Comparison of ENCODE assay signal across 22 cellular contexts in the genomic region with DNA sequence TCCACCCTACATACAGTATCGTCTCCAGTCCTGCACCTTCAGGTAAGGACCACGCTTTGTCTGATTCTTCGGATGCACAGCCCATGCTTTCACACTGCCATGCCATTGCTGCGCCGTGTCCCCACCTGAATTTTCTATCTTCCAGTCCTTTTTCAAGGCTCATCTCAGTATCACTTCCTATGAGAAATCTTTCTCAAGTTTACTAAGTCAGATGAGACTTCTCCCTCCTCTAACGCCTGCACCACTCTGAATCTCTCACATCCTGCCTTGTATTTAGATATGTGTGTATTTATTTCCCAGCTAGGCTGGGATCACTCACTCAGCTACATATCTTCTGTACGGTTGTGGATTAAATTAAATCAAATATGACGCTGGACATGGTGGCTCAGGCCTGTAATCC.
DNase-seq lines count a peak whose midpoint lies in the region; TF ChIP-seq lines count a peak whose summit lies in the region.
"Had no signal": no experiment of that assay in that cellular context is flagged by ENCODE, and none has a peak within 500 bp of the region (broad histone marks: within the 10 kb centered on the region; RNA-seq: fewer than 3 reads in every experiment).

No MANE protein-coding gene starts in this region.

- no peaks in the 10 kb centered on the region for H3K27me3 ChIP-seq in H9 (ENCODE audit: insufficient read depth, low read length)
- no peaks in the 10 kb centered on the region for H3K27me3 ChIP-seq in osteoblast (ENCODE audit: insufficient read depth, low read length)
- H3K27me3 ChIP-seq: MG63 had no signal

- no peaks in the 10 kb centered on the region for H3K36me3 Mint-ChIP-seq in activated CD4-positive, alpha-beta T cell treated with anti-CD3 and anti-CD28 coated beads, Interleukin-2, amount 10 ng/mL, durations not matched to agents 24 days and 14 days (ENCODE audit: low read depth)
- H3K36me3 Mint-ChIP-seq in H9 (ENCODE audit: insufficient read depth in 1 of 3, low read depth in 3 of 3): peaks cover 3 to 12% (median 9%) of the 10 kb centered on the region in 3 experiments; a peak in 6 of 7 replicates
- no peaks in the 10 kb centered on the region for H3K36me3 Mint-ChIP-seq in dendritic cell treated with granulocyte-macrophage colony-stimulating factor and Interleukin-4, amounts not matched to agents 40 ng/mL and 50 ng/mL, for 4 days (ENCODE audit: low read depth)

- H3K9me3 ChIP-seq in H9 (ENCODE audit: control insufficient read depth, low read depth, low read length) (no peaks in the 10 kb centered on the region), osteoblast (ENCODE audit: low read depth, low read length) (no peaks in the 10 kb centered on the region)
- H3K9me3 ChIP-seq: A549, esophagus squamous epithelium, lower lobe of right lung, MG63, thoracic aorta had no signal

- no peak for DNase-seq in activated CD4-positive, alpha-beta T cell treated with anti-CD3 and anti-CD28 coated beads, Interleukin-2, amount 10 ng/mL, durations not matched to agents 24 days and 14 days
- no peak for DNase-seq in activated CD4-positive, alpha-beta T cell treated with anti-CD3 and anti-CD28 coated beads for 1 hour
- no peak for DNase-seq in H9
- no peak for DNase-seq in osteoblast (ENCODE audit: insufficient read length, low spot score, missing footprints)
- no peak for DNase-seq in GM20000 (ENCODE audit: low spot score)
- DNase-seq in NCI-H146 (lab: John Stamatoyannopoulos, UW): no peak
- DNase-seq in NOMO-1 (lab: John Stamatoyannopoulos, UW; ENCODE audit: unreplicated experiment in 2 of 2): no peak
- DNase-seq: activated CD8-positive, alpha-beta T cell treated with anti-CD3 and anti-CD28 coated beads, Interleukin-2, amount 10 ng/mL, durations not matched to agents 7 days and 5 days; anterior cingulate cortex; effector CD8-positive, alpha-beta T cell; esophagus squamous epithelium; glutamatergic neuron; lower lobe of right lung; MG63; NCI-H1694; NCI-H345; small intestine; stimulated activated CD4-positive, alpha-beta T cell treated with anti-CD3 and anti-CD28 coated beads, Interleukin-4, amount 100 ng/mL, for 1 hour had no signal

- H3K4me2 ChIP-seq in H9 (ENCODE audit: insufficient read depth, insufficient read length, low read length) (peak overlapping the region; percentile 83), osteoblast (ENCODE audit: insufficient read depth, low read length) (no peak overlapping the region)
- H3K4me2 ChIP-seq: A549 had no signal

- H3K36me3 ChIP-seq in osteoblast (ENCODE audit: insufficient read depth, low read length): no peaks in the 10 kb centered on the region
- H3K36me3 ChIP-seq: esophagus squamous epithelium, lower lobe of right lung, MG63, thoracic aorta had no signal

- H3K4me1 Mint-ChIP-seq in activated CD4-positive, alpha-beta T cell treated with anti-CD3 and anti-CD28 coated beads, Interleukin-2, amount 10 ng/mL, durations not matched to agents 24 days and 14 days: peaks cover 29% of the 10 kb centered on the region
- H3K4me1 Mint-ChIP-seq in H9: peaks cover 43 to 44% of the 10 kb centered on the region in 2 experiments
- H3K4me1 Mint-ChIP-seq in dendritic cell treated with granulocyte-macrophage colony-stimulating factor and Interleukin-4, amounts not matched to agents 40 ng/mL and 50 ng/mL, for 4 days (ENCODE audit: low read depth): peaks cover 77% of the 10 kb centered on the region

- H2BK15ac ChIP-seq in H9 (ENCODE audit: low read depth, low read length): no peak overlapping the region

- peaks cover 6% of the 10 kb centered on the region for H3K4me1 ChIP-seq in H9 (ENCODE audit: insufficient read depth, low read length)
- H3K4me1 ChIP-seq in osteoblast (ENCODE audit: insufficient read depth, low read length): peaks cover 34% of the 10 kb centered on the region
- H3K4me1 ChIP-seq: A549 had no signal

- H2AK5ac ChIP-seq in H9 (ENCODE audit: insufficient read length, low read length): no peak overlapping the region

- peak overlapping the region; percentile 93 for H2BK12ac ChIP-seq in H9 (ENCODE audit: insufficient read length, low read depth, low read length)

- H3T11ph ChIP-seq in H9 (ENCODE audit: low read length): no peak overlapping the region

- no peak overlapping the region for H3K4me3 ChIP-seq in osteoblast (ENCODE audit: insufficient read depth, low read length)
- H3K4me3 ChIP-seq: A549, esophagus squamous epithelium, lower lobe of right lung, MG63, thoracic aorta had no signal

- H3K27ac ChIP-seq in H9 (ENCODE audit: insufficient read length, low read depth, low read length) (peak overlapping the region; percentile 98), osteoblast (ENCODE audit: low read depth, low read length) (peak overlapping the region; percentile 88)
- H3K27ac ChIP-seq: A549, lower lobe of right lung, RWPE1, thoracic aorta had no signal

- H3K4me3 Mint-ChIP-seq in activated CD4-positive, alpha-beta T cell treated with anti-CD3 and anti-CD28 coated beads, Interleukin-2, amount 10 ng/mL, durations not matched to agents 24 days and 14 days: no peak overlapping the region
- H3K4me3 Mint-ChIP-seq in H9: peak overlapping the region; percentile 36 to 74
- H3K4me3 Mint-ChIP-seq in dendritic cell treated with granulocyte-macrophage colony-stimulating factor and Interleukin-4, amounts not matched to agents 40 ng/mL and 50 ng/mL, for 4 days: peak overlapping the region; percentile 27
- H3K4me3 Mint-ChIP-seq: activated CD8-positive, alpha-beta T cell treated with anti-CD3 and anti-CD28 coated beads, Interleukin-2, amount 10 ng/mL, durations not matched to agents 7 days and 5 days had no signal

- peak overlapping the region; percentile 76 for H3K27ac Mint-ChIP-seq in activated CD4-positive, alpha-beta T cell treated with anti-CD3 and anti-CD28 coated beads, Interleukin-2, amount 10 ng/mL, durations not matched to agents 24 days and 14 days
- H3K27ac Mint-ChIP-seq in H9: peak overlapping the region; percentile 90 to 100 (median 98)
- H3K27ac Mint-ChIP-seq in dendritic cell treated with granulocyte-macrophage colony-stimulating factor and Interleukin-4, amounts not matched to agents 40 ng/mL and 50 ng/mL, for 4 days: peak overlapping the region; percentile 67
- H3K27ac Mint-ChIP-seq: activated CD8-positive, alpha-beta T cell treated with anti-CD3 and anti-CD28 coated beads, Interleukin-2, amount 10 ng/mL, durations not matched to agents 7 days and 5 days had no signal

- no peak overlapping the region for H3K56ac ChIP-seq in H9 (ENCODE audit: insufficient read length, low read depth, low read length)

- no peaks in the 10 kb centered on the region for H3K9me3 Mint-ChIP-seq in activated CD4-positive, alpha-beta T cell treated with anti-CD3 and anti-CD28 coated beads, Interleukin-2, amount 10 ng/mL, durations not matched to agents 24 days and 14 days
- H3K9me3 Mint-ChIP-seq in H9: peaks cover 6 to 8% of the 10 kb centered on the region in 2 experiments
- no peaks in the 10 kb centered on the region for H3K9me3 Mint-ChIP-seq in dendritic cell treated with granulocyte-macrophage colony-stimulating factor and Interleukin-4, amounts not matched to agents 40 ng/mL and 50 ng/mL, for 4 days

- H4K5ac ChIP-seq in H9 (ENCODE audit: insufficient read length, low read depth, low read length): peak overlapping the region; percentile 72

- peak overlapping the region; percentile 49; the same call in 1 of the 2 replicates for H3K14ac ChIP-seq in H9 (ENCODE audit: insufficient read depth, low read length)

- H3K79me2 ChIP-seq in H9 (ENCODE audit: insufficient read depth, low read length) (no peaks in the 10 kb centered on the region), osteoblast (ENCODE audit: insufficient read depth, low read length) (no peaks in the 10 kb centered on the region)

- no peaks in the 10 kb centered on the region for H4K20me1 ChIP-seq in H9 (ENCODE audit: control insufficient read depth, insufficient read depth, insufficient read length)
- no peaks in the 10 kb centered on the region for H4K20me1 ChIP-seq in osteoblast (ENCODE audit: insufficient read depth, low read length)

- intact Hi-C loops in activated CD4-positive, alpha-beta T cell treated with anti-CD3 and anti-CD28 coated beads, Interleukin-2, amount 10 ng/mL, durations not matched to agents 24 days and 14 days (cut with micrococcal nuclease): loop anchor here (5.0 kb wide), 1 partner anchor 102 kb away; no protein-coding TSS in a partner anchor
- intact Hi-C loops in dendritic cell treated with granulocyte-macrophage colony-stimulating factor and Interleukin-4, amounts not matched to agents 40 ng/mL and 50 ng/mL, for 4 days (cut with micrococcal nuclease): no loop called here

- peak overlapping the region; percentile 72 for H3K9ac ChIP-seq in H9 (ENCODE audit: extremely low read depth, insufficient read length, low read length)

- WGBS in H9 (ENCODE audit: extremely low coverage, insufficient read length, low lambda C conversion rate): no CpG with 5 or more reads among the region's 8 CpGs

- no peak overlapping the region for H3K4ac ChIP-seq in H9 (ENCODE audit: low read depth, low read length)

- no peak overlapping the region for H3K23ac ChIP-seq in H9 (ENCODE audit: insufficient read length, low read depth, low read length)

- H3K79me1 ChIP-seq in H9 (ENCODE audit: insufficient read depth, low read depth, low read length, poor library complexity, severe bottlenecking): no peaks in the 10 kb centered on the region

- H3K23me2 ChIP-seq in H9 (ENCODE audit: insufficient read length, low read depth, low read length, poor library complexity, severe bottlenecking): peaks cover 22% of the 10 kb centered on the region

- peak overlapping the region; percentile 78 for H2BK5ac ChIP-seq in H9 (ENCODE audit: insufficient read length, low read length)

- H3K18ac ChIP-seq in H9 (ENCODE audit: insufficient read length, low read depth, low read length): peak overlapping the region; percentile 86

- no peak overlapping the region for H2BK120ac ChIP-seq in H9 (ENCODE audit: low read depth, low read length, poor library complexity, severe bottlenecking)

- no peak overlapping the region for H4K91ac ChIP-seq in H9 (ENCODE audit: insufficient read length, low read depth, low read length)

- H3K27me3 Mint-ChIP-seq in activated CD4-positive, alpha-beta T cell treated with anti-CD3 and anti-CD28 coated beads, Interleukin-2, amount 10 ng/mL, durations not matched to agents 24 days and 14 days: no peaks in the 10 kb centered on the region
- H3K27me3 Mint-ChIP-seq in H9 (ENCODE audit: low read depth): peaks cover 2% of the 10 kb centered on the region; the same call in 1 of the 2 replicates
- peaks cover 9% of the 10 kb centered on the region for H3K27me3 Mint-ChIP-seq in dendritic cell treated with granulocyte-macrophage colony-stimulating factor and Interleukin-4, amounts not matched to agents 40 ng/mL and 50 ng/mL, for 4 days

- H2AFZ ChIP-seq in H9 (ENCODE audit: low read length) (no peak overlapping the region), osteoblast (ENCODE audit: low read length) (no peak overlapping the region)

- no peak overlapping the region for H4K8ac ChIP-seq in H9 (replicated peaks; ENCODE audit: insufficient read length, low read depth, low read length)

- H2BK20ac ChIP-seq in H9 (ENCODE audit: low read depth, low read length, poor library complexity, severe bottlenecking): no peak overlapping the region

- TF ChIP-seq CTCF in H9 (conservative IDR thresholded peaks at IDR 0.05) (no peak), osteoblast (IDR thresholded peaks at IDR 0.05; ENCODE audit: extremely low read depth, low read depth, low read length) (no peak), GM20000 (IDR thresholded peaks at IDR 0.05; ENCODE audit: extremely low read depth, missing control alignments) (no peak)
